16 cellular contexts compared by ENCODE assay signal in genomic region chr5:179285236-179285635, GRCh38.
DNase-seq lines count a peak whose midpoint lies in the region; ATAC-seq and TF ChIP-seq lines count a peak whose summit lies in the region.
"Had no signal": no experiment of that assay in that cellular context is flagged by ENCODE, and none has a peak within 500 bp of the region (broad histone marks: within the 10 kb centered on the region; RNA-seq: fewer than 3 reads in every experiment).

No MANE protein-coding gene starts in this region.

- peaks cover 8% of the 10 kb centered on the region for H3K9me3 Mint-ChIP-seq in chondrocyte (ENCODE audit: low read depth)
- H3K9me3 Mint-ChIP-seq in activated naive CD8-positive, alpha-beta T cell treated with anti-CD3 and anti-CD28 coated beads, Interleukin-2, amount 50 U/mL, for 24 hours, result peaks cover 4% of the 10 kb centered on the region
- H3K9me3 Mint-ChIP-seq: activated CD4-positive, alpha-beta memory T cell treated with anti-CD3 and anti-CD28 coated beads, Interleukin-2, amount 10 ng/mL, durations not matched to agents 7 days and 5 days; T-helper 2 cell treated with Interferon-gamma antibody and Interleukin-4, amounts not matched to agents 5 μg/mL and 100 μg/mL, for 36 hours had no signal

- intact Hi-C loops in posterior cingulate gyrus (cut with DNase I), result loop anchor here (10.0 kb wide), 1 partner anchor 210 kb away; no protein-coding TSS in a partner anchor

- DNase-seq in AG08396 (ENCODE audit: low spot score) (peak; percentile 58), chondrocyte (ENCODE audit: low spot score) (peak; percentile 72), hypothalamus (lab: John Stamatoyannopoulos, UW) (peak in 27 of 51 donors; percentile 8 to 62 (median 30)), posterior cingulate gyrus (peak in 7 of 10 donors; percentile 23 to 84 (median 41)), OCI-M1 (lab: John Stamatoyannopoulos, UW) (no peak)
- DNase-seq in activated naive CD8-positive, alpha-beta T cell treated with anti-CD3 and anti-CD28 coated beads, Interleukin-2, amount 50 U/mL, for 24 hours, result no peak
- no peak for DNase-seq in activated naive CD4-positive, alpha-beta T cell treated with Interleukin-2 at 50 U/mL for 16 hours
- DNase-seq in activated CD4-positive, alpha-beta T cell treated with anti-CD3 and anti-CD28 coated beads, Interleukin-2, amount 50 U/mL, for 1 hour, result no peak
- DNase-seq: activated CD4-positive, alpha-beta memory T cell treated with anti-CD3 and anti-CD28 coated beads, Interleukin-2, amount 10 ng/mL, durations not matched to agents 7 days and 5 days; activated naive CD4-positive, alpha-beta T cell treated with anti-CD3 and anti-CD28 coated beads for 36 hours; mesendoderm; MM.1S; NCI-H446; small intestine; transverse colon had no signal

- H3K36me3 Mint-ChIP-seq in chondrocyte (ENCODE audit: low read depth), result no peaks in the 10 kb centered on the region
- no peaks in the 10 kb centered on the region for H3K36me3 Mint-ChIP-seq in activated naive CD8-positive, alpha-beta T cell treated with anti-CD3 and anti-CD28 coated beads, Interleukin-2, amount 50 U/mL, for 24 hours (ENCODE audit: low read depth)

- TF ChIP-seq CTCF in chondrocyte (IDR thresholded peaks at IDR 0.05), result no peak

- no peaks in the 10 kb centered on the region for H3K27me3 Mint-ChIP-seq in chondrocyte (ENCODE audit: low read depth)
- no peaks in the 10 kb centered on the region for H3K27me3 Mint-ChIP-seq in activated naive CD8-positive, alpha-beta T cell treated with anti-CD3 and anti-CD28 coated beads, Interleukin-2, amount 50 U/mL, for 24 hours
- H3K27me3 Mint-ChIP-seq: activated CD4-positive, alpha-beta memory T cell treated with anti-CD3 and anti-CD28 coated beads, Interleukin-2, amount 10 ng/mL, durations not matched to agents 7 days and 5 days had no signal

- peaks cover 16% of the 10 kb centered on the region for H3K4me1 Mint-ChIP-seq in chondrocyte (ENCODE audit: low read depth)
- no peaks in the 10 kb centered on the region for H3K4me1 Mint-ChIP-seq in activated naive CD8-positive, alpha-beta T cell treated with anti-CD3 and anti-CD28 coated beads, Interleukin-2, amount 50 U/mL, for 24 hours
- H3K4me1 Mint-ChIP-seq: activated CD4-positive, alpha-beta memory T cell treated with anti-CD3 and anti-CD28 coated beads, Interleukin-2, amount 10 ng/mL, durations not matched to agents 7 days and 5 days had no signal

- H3K4me3 Mint-ChIP-seq in chondrocyte (ENCODE audit: unreplicated experiment), result no peak overlapping the region
- no peak overlapping the region for H3K4me3 Mint-ChIP-seq in activated naive CD8-positive, alpha-beta T cell treated with anti-CD3 and anti-CD28 coated beads, Interleukin-2, amount 50 U/mL, for 24 hours
- H3K4me3 Mint-ChIP-seq: activated CD4-positive, alpha-beta memory T cell treated with anti-CD3 and anti-CD28 coated beads, Interleukin-2, amount 10 ng/mL, durations not matched to agents 7 days and 5 days; activated naive CD4-positive, alpha-beta T cell treated with anti-CD3 and anti-CD28 coated beads for 36 hours; T-helper 2 cell treated with Interferon-gamma antibody and Interleukin-4, amounts not matched to agents 5 μg/mL and 100 μg/mL, for 36 hours had no signal

- ATAC-seq in activated naive CD8-positive, alpha-beta T cell treated with anti-CD3 and anti-CD28 coated beads, Interleukin-2, amount 50 U/mL, for 24 hours, result no peak

- peak overlapping the region; percentile 22 for H3K27ac Mint-ChIP-seq in chondrocyte (ENCODE audit: unreplicated experiment)
- H3K27ac Mint-ChIP-seq in activated naive CD8-positive, alpha-beta T cell treated with anti-CD3 and anti-CD28 coated beads, Interleukin-2, amount 50 U/mL, for 24 hours, result no peak overlapping the region
- H3K27ac Mint-ChIP-seq: activated CD4-positive, alpha-beta memory T cell treated with anti-CD3 and anti-CD28 coated beads, Interleukin-2, amount 10 ng/mL, durations not matched to agents 7 days and 5 days; activated naive CD4-positive, alpha-beta T cell treated with anti-CD3 and anti-CD28 coated beads for 36 hours; T-helper 2 cell treated with Interferon-gamma antibody and Interleukin-4, amounts not matched to agents 5 μg/mL and 100 μg/mL, for 36 hours had no signal

Comparison
In these comparisons a context has a peak if more than half of its experiments do, and no peak if none do; other contexts are left out.
1. DNase-seq: peak in AG08396 (single experiment), chondrocyte (single experiment), hypothalamus (27 of 51) and posterior cingulate gyrus (7 of 10); none in OCI-M1 (single experiment), activated naive CD8-positive, alpha-beta T cell treated with anti-CD3 and anti-CD28 coated beads, Interleukin-2, amount 50 U/mL, for 24 hours (single experiment), activated naive CD4-positive, alpha-beta T cell treated with Interleukin-2 at 50 U/mL for 16 hours (single experiment) and activated CD4-positive, alpha-beta T cell treated with anti-CD3 and anti-CD28 coated beads, Interleukin-2, amount 50 U/mL, for 1 hour (single experiment).